ENCODE assay signal across 16 cellular contexts in genomic region chr5:157890825-157891587, GRCh38. TPM values are rescaled to one million over a fixed set of nuclear protein-coding genes. Genes with fewer than 3 reads are reported as not detected.
DNase-seq lines count a peak whose midpoint lies in the region; ATAC-seq, FAIRE-seq and TF ChIP-seq lines count a peak whose summit lies in the region.
"Had no signal": no experiment of that assay in that cellular context is flagged by ENCODE, and none has a peak within 500 bp of the region (broad histone marks: within the 10 kb centered on the region; RNA-seq: fewer than 3 reads in every experiment).

No MANE protein-coding gene starts in this region.

- peak overlapping the region in 1 of 2 donors; percentile 15 for H3K4me3 Mint-ChIP-seq in stimulated activated naive CD8-positive, alpha-beta T cell treated with anti-CD3 and anti-CD28 coated beads, Interleukin-15, amount 100 ng/mL, for 72 hours
- no peak overlapping the region for H3K4me3 Mint-ChIP-seq in H9

- H2BK20ac ChIP-seq in H1 (ENCODE audit: low read length): no peak overlapping the region
- no peak overlapping the region for H2BK20ac ChIP-seq in H9 (ENCODE audit: low read depth, low read length, poor library complexity, severe bottlenecking)

- peak; percentile 53 for ATAC-seq in stimulated activated naive CD8-positive, alpha-beta T cell treated with anti-CD3 and anti-CD28 coated beads, Interleukin-15, amount 100 ng/mL, for 72 hours
- ATAC-seq in stimulated activated naive CD8-positive, alpha-beta T cell treated with anti-CD3 and anti-CD28 coated beads, Interleukin-15, Interleukin-2, amounts not matched to agents 100 U/mL and 50 U/mL, for 24 hours: no peak
- ATAC-seq in GM21528 (IDR thresholded peaks at IDR 0.05; ENCODE audit: low FRiP score, unreplicated experiment) (no peak), HG03571 (IDR thresholded peaks at IDR 0.05; ENCODE audit: unreplicated experiment) (no peak)
- ATAC-seq: Panc1, upper lobe of right lung had no signal

- H2AFZ ChIP-seq in OCI-LY7 (ENCODE audit: low read length): peak overlapping the region; percentile 79; the same call in 1 of the 2 replicates
- peak overlapping the region; percentile 86; the same call in 1 of the 2 replicates for H2AFZ ChIP-seq in H1 (ENCODE audit: low read length)
- no peak overlapping the region for H2AFZ ChIP-seq in H9 (ENCODE audit: low read length)

- H4K20me1 ChIP-seq in OCI-LY7 (ENCODE audit: insufficient read depth, low read length) (no peaks in the 10 kb centered on the region), H1 (replicated peaks in 1 of 2; ENCODE audit: control insufficient read depth in 1 of 2, insufficient read depth in 2 of 2, low read length in 2 of 2) (no peaks in the 10 kb centered on the region), H9 (ENCODE audit: control insufficient read depth, insufficient read depth, insufficient read length) (no peaks in the 10 kb centered on the region)

- H2AK5ac ChIP-seq in H1 (ENCODE audit: low read depth, low read length) (no peak overlapping the region), H9 (ENCODE audit: insufficient read length, low read length) (no peak overlapping the region)

- no peaks in the 10 kb centered on the region for H3K9me3 Mint-ChIP-seq in stimulated activated naive CD8-positive, alpha-beta T cell treated with anti-CD3 and anti-CD28 coated beads, Interleukin-15, amount 100 ng/mL, for 72 hours
- H3K9me3 Mint-ChIP-seq in H9: peaks cover 13% of the 10 kb centered on the region in 2 experiments

- peaks cover 9% of the 10 kb centered on the region; the same call in 1 of the 2 replicates for H3K9me3 ChIP-seq in OCI-LY7 (ENCODE audit: low read length)
- H3K9me3 ChIP-seq in H1 (ENCODE audit: insufficient read depth in 2 of 2, low read depth in 1 of 2, low read length in 1 of 2): peaks cover 0 to 9% of the 10 kb centered on the region in 2 experiments; a peak in 2 of 4 replicates
- H3K9me3 ChIP-seq in H9 (ENCODE audit: control insufficient read depth, low read depth, low read length): no peaks in the 10 kb centered on the region
- H3K9me3 ChIP-seq: upper lobe of right lung had no signal

- no peak overlapping the region for H3K27ac ChIP-seq in OCI-LY7 (ENCODE audit: low read depth, low read length, poor library complexity, severe bottlenecking)
- H3K27ac ChIP-seq in H1 (ENCODE audit: low read depth, low read length): no peak overlapping the region
- H3K27ac ChIP-seq in H9 (ENCODE audit: insufficient read length, low read depth, low read length): no peak overlapping the region
- H3K27ac ChIP-seq: upper lobe of right lung had no signal

- no peak overlapping the region for H3K14ac ChIP-seq in H1 (ENCODE audit: insufficient read length)
- no peak overlapping the region for H3K14ac ChIP-seq in H9 (ENCODE audit: insufficient read depth, low read length)

- peak overlapping the region in 1 of 2 donors; percentile 40 for H3K27ac Mint-ChIP-seq in stimulated activated naive CD8-positive, alpha-beta T cell treated with anti-CD3 and anti-CD28 coated beads, Interleukin-15, amount 100 ng/mL, for 72 hours
- no peak overlapping the region for H3K27ac Mint-ChIP-seq in H9

- H3K79me1 ChIP-seq in H1 (ENCODE audit: low read depth, low read length): no peaks in the 10 kb centered on the region
- no peaks in the 10 kb centered on the region for H3K79me1 ChIP-seq in H9 (ENCODE audit: insufficient read depth, low read depth, low read length, poor library complexity, severe bottlenecking)

- CTCF ChIA-PET in OCI-LY7 (lab: Charles Lee; ENCODE audit: unreplicated experiment) (interaction anchor here (1.5 kb wide), 1 partner anchor 9 kb away, joined by 5 read pairs; no protein-coding TSS in a partner anchor), H1 (lab: Charles Lee; ENCODE audit: partially characterized antibody) (interaction anchor here (0.6 to 2.3 kb wide), 6 partner anchors 11 to 104 kb away, joined by 4 to 7 read pairs (median 5); no protein-coding TSS in a partner anchor)

- H3K4ac ChIP-seq in H1 (replicated peaks; ENCODE audit: insufficient read length, low read depth, low read length): peak overlapping the region; percentile 53
- no peak overlapping the region for H3K4ac ChIP-seq in H9 (ENCODE audit: low read depth, low read length)

- H3K36me3 Mint-ChIP-seq in H9 (ENCODE audit: insufficient read depth in 1 of 3, low read depth in 3 of 3): peaks cover 5 to 13% (median 8%) of the 10 kb centered on the region in 3 experiments

- no peaks in the 10 kb centered on the region for H3K27me3 Mint-ChIP-seq in stimulated activated naive CD8-positive, alpha-beta T cell treated with anti-CD3 and anti-CD28 coated beads, Interleukin-15, amount 100 ng/mL, for 72 hours
- peaks cover 6% of the 10 kb centered on the region for H3K27me3 Mint-ChIP-seq in H9 (ENCODE audit: low read depth)

- H2BK120ac ChIP-seq in H1 (replicated peaks; ENCODE audit: low read depth, low read length) (no peak overlapping the region), H9 (ENCODE audit: low read depth, low read length, poor library complexity, severe bottlenecking) (no peak overlapping the region)

- H3T11ph ChIP-seq in H9 (ENCODE audit: low read length): no peak overlapping the region

- no peak overlapping the region for H3K56ac ChIP-seq in H1 (replicated peaks; ENCODE audit: insufficient read length, low read depth, low read length)
- H3K56ac ChIP-seq in H9 (ENCODE audit: insufficient read length, low read depth, low read length): no peak overlapping the region

- peaks cover 11% of the 10 kb centered on the region for H3K4me1 ChIP-seq in OCI-LY7 (ENCODE audit: insufficient read depth, low read length, poor library complexity, severe bottlenecking)
- no peaks in the 10 kb centered on the region for H3K4me1 ChIP-seq in H1 (replicated peaks in 1 of 4; ENCODE audit: control insufficient read depth in 3 of 4, insufficient read depth in 4 of 4, low read length in 3 of 4)
- H3K4me1 ChIP-seq in H9 (ENCODE audit: insufficient read depth, low read length): peaks cover 3% of the 10 kb centered on the region; the same call in 1 of the 2 replicates
- H3K4me1 ChIP-seq: upper lobe of right lung had no signal

- H2BK12ac ChIP-seq in H1 (ENCODE audit: low read depth, low read length) (no peak overlapping the region), H9 (ENCODE audit: insufficient read length, low read depth, low read length) (no peak overlapping the region)

- no peak overlapping the region for H3K9ac ChIP-seq in H1 (replicated peaks in 1 of 4; ENCODE audit: extremely low read depth in 1 of 4, low read depth in 3 of 4, low read length in 3 of 4)
- no peak overlapping the region for H3K9ac ChIP-seq in H9 (ENCODE audit: extremely low read depth, insufficient read length, low read length)

- H3K36me3 ChIP-seq in OCI-LY7 (ENCODE audit: insufficient read depth, low read length) (no peaks in the 10 kb centered on the region), H1 (ENCODE audit: control insufficient read depth in 2 of 4, insufficient read depth in 4 of 4, low read length in 3 of 4) (peaks cover 0 to 6% (median 0%) of the 10 kb centered on the region in 4 experiments; a peak in 1 of 8 replicates)
- H3K36me3 ChIP-seq: upper lobe of right lung had no signal

- H3K4me3 ChIP-seq in OCI-LY7 (ENCODE audit: low read depth, low read length, poor library complexity, severe bottlenecking) (no peak overlapping the region), H1 (ENCODE audit: extremely low read depth in 1 of 4, insufficient read depth in 2 of 4, low read depth in 3 of 4, low read length in 4 of 4) (no peak overlapping the region)
- H3K4me3 ChIP-seq: upper lobe of right lung had no signal

- H3K4me1 Mint-ChIP-seq in stimulated activated naive CD8-positive, alpha-beta T cell treated with anti-CD3 and anti-CD28 coated beads, Interleukin-15, amount 100 ng/mL, for 72 hours: peaks cover 21% of the 10 kb centered on the region
- H3K4me1 Mint-ChIP-seq in H9: peaks cover 2 to 6% of the 10 kb centered on the region in 2 experiments

- no peak for FAIRE-seq in H1 (lab: Jason Lieb, UNC)

- 89% methylated on average over 2 of the region's 2 CpGs; no CpG with 5 or more reads in 1 of the 2 experiments for WGBS in H1 (ENCODE audit: extremely low coverage in 1 of 2, insufficient coverage in 1 of 2, insufficient read length in 1 of 2, insufficient replicate concordance in 2 of 2, low coverage in 1 of 2, low lambda C conversion rate in 2 of 2, missing lambda C conversion rate in 1 of 2), 2 experiments
- WGBS in H9 (ENCODE audit: extremely low coverage, insufficient read length, low lambda C conversion rate): no CpG with 5 or more reads among the region's 2 CpGs

- no peak overlapping the region for H2BK5ac ChIP-seq in H1 (ENCODE audit: low read depth, low read length)
- H2BK5ac ChIP-seq in H9 (ENCODE audit: insufficient read length, low read length): no peak overlapping the region

- intact Hi-C loops in OCI-LY7 (cut with micrococcal nuclease; ENCODE audit: unreplicated experiment): no loop called here

- 0 out of 2 replicates have a peak overlapping the region, but pooled peaks have one; percentile 14 for H3K4me2 ChIP-seq in OCI-LY7 (ENCODE audit: low read length)
- H3K4me2 ChIP-seq in H1 (ENCODE audit: insufficient read depth in 1 of 2, low read depth in 2 of 2, low read length in 2 of 2): no peak overlapping the region
- H3K4me2 ChIP-seq in H9 (ENCODE audit: insufficient read depth, insufficient read length, low read length): no peak overlapping the region

- H3K18ac ChIP-seq in H1 (ENCODE audit: extremely low read depth, low read length): no peak overlapping the region
- H3K18ac ChIP-seq in H9 (ENCODE audit: insufficient read length, low read depth, low read length): no peak overlapping the region

- TF ChIP-seq CTCF in OCI-LY7 (conservative IDR thresholded peaks at IDR 0.05; ENCODE audit: low read length): no peak
- TF ChIP-seq CTCF in H1 (IDR thresholded peaks at IDR 0.05; ENCODE audit: control extremely low read depth in 1 of 3, insufficient read depth in 1 of 3, low read depth in 1 of 3, low read length in 3 of 3): no peak
- TF ChIP-seq CTCF in H9 (conservative IDR thresholded peaks at IDR 0.05): no peak

- DNase-seq in stimulated activated naive CD8-positive, alpha-beta T cell treated with anti-CD3 and anti-CD28 coated beads, Interleukin-15, amount 100 ng/mL, for 72 hours: no peak
- no peak for DNase-seq in stimulated activated naive CD8-positive, alpha-beta T cell treated with anti-CD3 and anti-CD28 coated beads, Interleukin-15, Interleukin-2, amounts not matched to agents 100 U/mL and 50 U/mL, for 24 hours
- DNase-seq in OCI-LY7 (ENCODE audit: low spot score) (peak; percentile 20), H1 (ENCODE audit: low read depth in 1 of 2, low spot score in 2 of 2) (no peak), H9 (no peak), amniotic stem cell (lab: John Stamatoyannopoulos, UW) (no peak)
- DNase-seq: activated naive CD4-positive, alpha-beta T cell treated with anti-CD3 and anti-CD28 coated beads, Interleukin-2, amount 50 U/mL, for 16 hours; caudate nucleus; NCI-H1048; NCI-H2227 treated with DMSO at 0.1 percent for 48 hours; stimulated activated CD4-positive, alpha-beta T cell treated with anti-CD3 and anti-CD28 coated beads, Interleukin-1b, Interleukin-23, amount 100 ng/mL, for 48 hours; stimulated activated CD8-positive, alpha-beta memory T cell treated with anti-CD3 and anti-CD28 coated beads, Interleukin-4, amount 100 ng/mL, for 48 hours; upper lobe of right lung had no signal

- no peak overlapping the region for H4K5ac ChIP-seq in H1 (ENCODE audit: insufficient read length, low read depth, low read length)
- no peak overlapping the region for H4K5ac ChIP-seq in H9 (ENCODE audit: insufficient read length, low read depth, low read length)

- no peaks in the 10 kb centered on the region for H3K9me2 ChIP-seq in OCI-LY7 (ENCODE audit: insufficient read depth, low read length)

- no peak for TF ChIP-seq EP300 in H1 (IDR thresholded peaks at IDR 0.05; ENCODE audit: borderline replicate concordance in 1 of 2, low read depth in 2 of 2, low read length in 2 of 2)

- H3K79me2 ChIP-seq in OCI-LY7 (ENCODE audit: insufficient read depth, low read depth, low read length) (no peaks in the 10 kb centered on the region), H1 (ENCODE audit: control insufficient read depth in 1 of 2, insufficient read depth in 2 of 2, low read length in 2 of 2) (no peaks in the 10 kb centered on the region), H9 (ENCODE audit: insufficient read depth, low read length) (no peaks in the 10 kb centered on the region)

- POLR2A ChIA-PET in OCI-LY7 (lab: Charles Lee) (interaction anchor here (0.7 to 1.4 kb wide), 6 partner anchors 9 to 224 kb away, joined by 3 to 6 read pairs (median 4); no protein-coding TSS in a partner anchor), H1 (lab: Charles Lee; ENCODE audit: partially characterized antibody) (no interaction called here)

- H3K23me2 ChIP-seq in H1 (ENCODE audit: low read depth, low read length) (no peaks in the 10 kb centered on the region), H9 (ENCODE audit: insufficient read length, low read depth, low read length, poor library complexity, severe bottlenecking) (no peaks in the 10 kb centered on the region)

- no peak overlapping the region for H4K91ac ChIP-seq in H1 (replicated peaks; ENCODE audit: insufficient read length, low read length)
- no peak overlapping the region for H4K91ac ChIP-seq in H9 (ENCODE audit: insufficient read length, low read depth, low read length)

- H3K27me3 ChIP-seq in H1 (replicated peaks in 1 of 4; ENCODE audit: control insufficient read depth in 3 of 4, extremely low read depth in 1 of 4, insufficient read depth in 3 of 4, low read length in 3 of 4) (no peaks in the 10 kb centered on the region), H9 (ENCODE audit: insufficient read depth, low read length) (no peaks in the 10 kb centered on the region)
- H3K27me3 ChIP-seq: upper lobe of right lung had no signal

- H2BK15ac ChIP-seq in H1 (ENCODE audit: low read length): no peak overlapping the region; the same call in 1 of the 2 replicates
- no peak overlapping the region for H2BK15ac ChIP-seq in H9 (ENCODE audit: low read depth, low read length)

- H4K8ac ChIP-seq in H1 (ENCODE audit: extremely low read depth, insufficient read depth, low read length): no peak overlapping the region
- H4K8ac ChIP-seq in H9 (replicated peaks; ENCODE audit: insufficient read length, low read depth, low read length): no peak overlapping the region

- TF ChIP-seq POLR2A in H1 (IDR thresholded peaks at IDR 0.05; ENCODE audit: control extremely low read depth in 1 of 2, low read depth in 2 of 2, low read length in 2 of 2): no peak

- BruUV-seq in OCI-LY7 (replicated peaks; lab: Mats Ljungman, UMichigan): no TSS peak

- no peak for TF ChIP-seq RAD21 in H1 (IDR thresholded peaks at IDR 0.05 in 1 of 2, conservative IDR thresholded peaks at IDR 0.05 in 1 of 2; ENCODE audit: low read depth in 2 of 2, low read length in 2 of 2)

- no peak overlapping the region for H3K23ac ChIP-seq in H1 (ENCODE audit: insufficient read length)
- H3K23ac ChIP-seq in H9 (ENCODE audit: insufficient read length, low read depth, low read length): no peak overlapping the region

RNA-seq across cellular contexts. Expression of gene CLINT1, which starts 32.1 kb away (rescaled TPM):
- 86.1 and 107 TPM in 2 replicates for total RNA-seq in OCI-LY7 (2014; rRNA removed; shearing (Covaris generic))
- 120 and 135 TPM in 2 replicates for total RNA-seq in OCI-LY7 (2022)
- total RNA-seq in H1 (2021; fragmentation: NEBNext Ultra II Directional; extraction: Animal tissue kit (Norgen Biotek cat#: 25700)): 84.7 and 85.9 TPM in 2 replicates
- polyA plus RNA-seq in H1 (2011; rRNA removed): 121 and 140 TPM in 2 replicates
- polyA plus RNA-seq in H1 (2011; cell fraction: cytosol; rRNA removed): 113 TPM
- polyA plus RNA-seq in H1 (2011; cell fraction: nucleus; rRNA removed): 184 TPM
- polyA plus RNA-seq in H1 (2012, experiment 1 of 2): 63.2 to 84.1 TPM (median 78.8 TPM) in 4 replicates
- polyA plus RNA-seq in H1 (2012, experiment 2 of 2): 4.8 TPM
- 61.4 TPM for polyA plus RNA-seq in H1 (2013, experiment 1 of 2)
- polyA plus RNA-seq in H1 (2013, experiment 2 of 2): 59.7 TPM
- 291 and 319 TPM in 2 replicates for polyA minus RNA-seq in H1 (2011; rRNA and poly(A)+ RNA removed)
- 78.7 TPM for polyA minus RNA-seq in H1 (2011; cell fraction: cytosol; rRNA and poly(A)+ RNA removed)
- 111 TPM for polyA minus RNA-seq in H1 (2011; cell fraction: nucleus; rRNA and poly(A)+ RNA removed)
- 74.0 and 79.1 TPM in 2 replicates for total RNA-seq in H9 (2021)
